Comparison of ENCODE assay signal across 1 cellular context in the genomic region with DNA sequence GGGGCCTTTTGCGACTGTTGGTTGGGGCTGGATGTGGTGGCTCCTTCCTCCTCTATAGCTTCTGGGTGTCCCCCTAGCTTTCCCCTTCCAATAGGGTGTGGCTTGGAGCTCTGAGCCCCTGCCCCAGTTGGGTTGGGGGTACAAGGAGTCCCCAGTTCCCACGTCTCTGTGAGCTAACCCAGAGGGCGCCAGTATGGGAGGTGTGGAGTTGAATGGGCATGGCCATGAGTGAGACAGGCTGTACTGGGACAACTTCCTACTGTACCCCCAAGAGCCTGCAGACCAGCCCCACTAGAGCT.
TF ChIP-seq lines count a peak whose summit lies in the region.

No MANE protein-coding gene starts in this region.

TF ChIP-seq in GM23338, 12 proteins besides CTCF, POLR2A, EP300 and RAD21 (continued from another document):
- TF ChIP-seq, protein P1, sequence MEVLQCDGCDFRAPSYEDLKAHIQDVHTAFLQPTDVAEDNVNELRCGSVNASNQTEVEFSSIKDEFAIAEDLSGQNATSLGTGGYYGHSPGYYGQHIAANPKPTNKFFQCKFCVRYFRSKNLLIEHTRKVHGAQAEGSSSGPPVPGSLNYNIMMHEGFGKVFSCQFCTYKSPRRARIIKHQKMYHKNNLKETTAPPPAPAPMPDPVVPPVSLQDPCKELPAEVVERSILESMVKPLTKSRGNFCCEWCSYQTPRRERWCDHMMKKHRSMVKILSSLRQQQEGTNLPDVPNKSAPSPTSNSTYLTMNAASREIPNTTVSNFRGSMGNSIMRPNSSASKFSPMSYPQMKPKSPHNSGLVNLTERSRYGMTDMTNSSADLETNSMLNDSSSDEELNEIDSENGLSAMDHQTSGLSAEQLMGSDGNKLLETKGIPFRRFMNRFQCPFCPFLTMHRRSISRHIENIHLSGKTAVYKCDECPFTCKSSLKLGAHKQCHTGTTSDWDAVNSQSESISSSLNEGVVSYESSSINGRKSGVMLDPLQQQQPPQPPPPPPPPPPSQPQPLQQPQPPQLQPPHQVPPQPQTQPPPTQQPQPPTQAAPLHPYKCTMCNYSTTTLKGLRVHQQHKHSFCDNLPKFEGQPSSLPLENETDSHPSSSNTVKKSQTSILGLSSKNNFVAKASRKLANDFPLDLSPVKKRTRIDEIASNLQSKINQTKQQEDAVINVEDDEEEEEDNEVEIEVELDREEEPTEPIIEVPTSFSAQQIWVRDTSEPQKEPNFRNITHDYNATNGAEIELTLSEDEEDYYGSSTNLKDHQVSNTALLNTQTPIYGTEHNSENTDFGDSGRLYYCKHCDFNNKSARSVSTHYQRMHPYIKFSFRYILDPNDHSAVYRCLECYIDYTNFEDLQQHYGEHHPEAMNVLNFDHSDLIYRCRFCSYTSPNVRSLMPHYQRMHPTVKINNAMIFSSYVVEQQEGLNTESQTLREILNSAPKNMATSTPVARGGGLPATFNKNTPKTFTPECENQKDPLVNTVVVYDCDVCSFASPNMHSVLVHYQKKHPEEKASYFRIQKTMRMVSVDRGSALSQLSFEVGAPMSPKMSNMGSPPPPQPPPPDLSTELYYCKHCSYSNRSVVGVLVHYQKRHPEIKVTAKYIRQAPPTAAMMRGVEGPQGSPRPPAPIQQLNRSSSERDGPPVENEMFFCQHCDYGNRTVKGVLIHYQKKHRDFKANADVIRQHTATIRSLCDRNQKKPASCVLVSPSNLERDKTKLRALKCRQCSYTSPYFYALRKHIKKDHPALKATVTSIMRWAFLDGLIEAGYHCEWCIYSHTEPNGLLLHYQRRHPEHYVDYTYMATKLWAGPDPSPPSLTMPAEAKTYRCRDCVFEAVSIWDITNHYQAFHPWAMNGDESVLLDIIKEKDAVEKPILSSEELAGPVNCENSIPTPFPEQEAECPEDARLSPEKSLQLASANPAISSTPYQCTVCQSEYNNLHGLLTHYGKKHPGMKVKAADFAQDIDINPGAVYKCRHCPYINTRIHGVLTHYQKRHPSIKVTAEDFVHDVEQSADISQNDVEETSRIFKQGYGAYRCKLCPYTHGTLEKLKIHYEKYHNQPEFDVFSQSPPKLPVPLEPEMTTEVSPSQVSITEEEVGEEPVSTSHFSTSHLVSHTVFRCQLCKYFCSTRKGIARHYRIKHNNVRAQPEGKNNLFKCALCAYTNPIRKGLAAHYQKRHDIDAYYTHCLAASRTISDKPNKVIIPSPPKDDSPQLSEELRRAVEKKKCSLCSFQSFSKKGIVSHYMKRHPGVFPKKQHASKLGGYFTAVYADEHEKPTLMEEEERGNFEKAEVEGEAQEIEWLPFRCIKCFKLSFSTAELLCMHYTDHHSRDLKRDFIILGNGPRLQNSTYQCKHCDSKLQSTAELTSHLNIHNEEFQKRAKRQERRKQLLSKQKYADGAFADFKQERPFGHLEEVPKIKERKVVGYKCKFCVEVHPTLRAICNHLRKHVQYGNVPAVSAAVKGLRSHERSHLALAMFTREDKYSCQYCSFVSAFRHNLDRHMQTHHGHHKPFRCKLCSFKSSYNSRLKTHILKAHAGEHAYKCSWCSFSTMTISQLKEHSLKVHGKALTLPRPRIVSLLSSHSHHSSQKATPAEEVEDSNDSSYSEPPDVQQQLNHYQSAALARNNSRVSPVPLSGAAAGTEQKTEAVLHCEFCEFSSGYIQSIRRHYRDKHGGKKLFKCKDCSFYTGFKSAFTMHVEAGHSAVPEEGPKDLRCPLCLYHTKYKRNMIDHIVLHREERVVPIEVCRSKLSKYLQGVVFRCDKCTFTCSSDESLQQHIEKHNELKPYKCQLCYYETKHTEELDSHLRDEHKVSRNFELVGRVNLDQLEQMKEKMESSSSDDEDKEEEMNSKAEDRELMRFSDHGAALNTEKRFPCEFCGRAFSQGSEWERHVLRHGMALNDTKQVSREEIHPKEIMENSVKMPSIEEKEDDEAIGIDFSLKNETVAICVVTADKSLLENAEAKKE (CRISPR knock-in tag; IDR thresholded peaks at IDR 0.05), result no peak
- TF ChIP-seq CREB1 (CRISPR knock-in tag; IDR thresholded peaks at IDR 0.05; ENCODE audit: low read depth) (no peak), STAT1 (IDR thresholded peaks at IDR 0.05; ENCODE audit: unreplicated experiment) (no peak), ETS1 (IDR thresholded peaks at IDR 0.05) (no peak), ZNF114 (CRISPR knock-in tag; IDR thresholded peaks at IDR 0.05) (no peak)
